In genomic region chr1:20552728-20553571, GRCh38 we compare ENCODE assay signal across 8 cellular contexts. TPM values are rescaled to one million over a fixed set of nuclear protein-coding genes. Genes with fewer than 3 reads are reported as not detected.
DNase-seq lines count a peak whose midpoint lies in the region; ATAC-seq and TF ChIP-seq lines count a peak whose summit lies in the region.

No MANE protein-coding gene starts in this region.

- no peaks in the 10 kb centered on the region for H3K9me3 ChIP-seq in iPS-18a (ENCODE audit: control insufficient read depth, low read depth, low read length)
- no peaks in the 10 kb centered on the region for H3K9me3 ChIP-seq in stomach

- no peak for TF ChIP-seq EP300 in stomach (IDR thresholded peaks at IDR 0.05)

- no peak overlapping the region for H3K27ac ChIP-seq in iPS-18a (ENCODE audit: low read length)
- peak overlapping the region in 1 of 5 donors; percentile 13 for H3K27ac ChIP-seq in stomach

- peaks cover 75% of the 10 kb centered on the region for H3K27me3 ChIP-seq in iPS-18a (ENCODE audit: control insufficient read depth, insufficient read depth, low read length)
- peaks cover 13 to 96% (median 47%) of the 10 kb centered on the region in 3 donors for H3K27me3 ChIP-seq in stomach

- H3K4me1 ChIP-seq in iPS-18a (ENCODE audit: control insufficient read depth, low read depth, low read length) (no peaks in the 10 kb centered on the region), stomach (peaks cover 14 to 37% (median 21%) of the 10 kb centered on the region in 4 donors)

- intact Hi-C loops in stomach (cut with DNase I; ENCODE audit: low total_unique reads) = no loop called here

- TF ChIP-seq CTCF in astrocyte of the spinal cord (IDR thresholded peaks at IDR 0.05; ENCODE audit: low read depth, low read length) (no peak), stomach (IDR thresholded peaks at IDR 0.05) (no peak)

- WGBS in stomach, 5 donors = 3 to 4% (median 4%) methylated on average over 32 to 99 of the region's 99 CpGs

- ATAC-seq in GM21825 (IDR thresholded peaks at IDR 0.05; ENCODE audit: unreplicated experiment) = no peak

- H3K36me3 ChIP-seq in iPS-18a (ENCODE audit: control insufficient read depth, low read depth, low read length) = no peaks in the 10 kb centered on the region
- H3K36me3 ChIP-seq in stomach = no peaks in the 10 kb centered on the region

- in situ Hi-C loops in astrocyte of the spinal cord (cut with HindIII; ENCODE audit: low sequenced_read_pairs) = no loop called here

- H3K9ac ChIP-seq in iPS-18a (ENCODE audit: low read length) = no peak overlapping the region

- peak; percentile 10 for DNase-seq in DMS79 treated with DMSO at 0.1 percent for 48 hours (lab: John Stamatoyannopoulos, UW)
- DNase-seq in DMS79 (lab: John Stamatoyannopoulos, UW) = no peak
- DNase-seq in astrocyte of the spinal cord (ENCODE audit: low read depth, low spot score) = peak; percentile 20
- no peak for DNase-seq in stomach
- no peak for DNase-seq in NCI-H1092 (lab: John Stamatoyannopoulos, UW)
- DNase-seq in activated naive CD4-positive, alpha-beta T cell treated with anti-CD3 and anti-CD28 coated beads, Interleukin-2, amount 50 U/mL, for 16 hours = no peak

- H3K4me3 ChIP-seq in astrocyte of the spinal cord (ENCODE audit: low read depth, low read length) (no peak overlapping the region), iPS-18a (ENCODE audit: low read length) (peak overlapping the region; percentile 71), stomach (peak overlapping the region; percentile 20 to 42 (median 30))

- no peak for TF ChIP-seq POLR2A in stomach (IDR thresholded peaks at IDR 0.05)

RNA-seq across cellular contexts. Expression of gene FAM43B, which starts 0.6 kb away (rescaled TPM):
- not detected for total RNA-seq in stomach
- under 1 TPM in 2 of 3 donors, not detected in 1; 0.05 to 0.25 TPM for polyA plus RNA-seq in stomach

RNA-seq across cellular contexts. Expression of gene CDA, which starts 35.9 kb away (rescaled TPM):
- 1 to 10 TPM in 1 of 5 donors, not detected in 4; 1.3 TPM for total RNA-seq in stomach
- 1 to 10 TPM in 2 of 3 donors, not detected in 1; 6.0 to 8.4 TPM for polyA plus RNA-seq in stomach

RNA-seq across cellular contexts. Expression of gene MUL1, which starts 45.0 kb away (rescaled TPM):
- total RNA-seq in stomach = 10 to 100 TPM in 4 of 5 donors, 1 to 10 TPM in 1; 4.0 to 53.1 (median 16.7) TPM
- polyA plus RNA-seq in stomach = 1 to 10 TPM; 3.7 to 9.8 (median 8.2) TPM

Comparison
In these comparisons a context has a peak if more than half of its experiments do, and no peak if none do; other contexts are left out.
1. DNase-seq: peak in DMS79 treated with DMSO at 0.1 percent for 48 hours (single experiment) and astrocyte of the spinal cord (single experiment); none in DMS79 (single experiment), stomach (single experiment), NCI-H1092 (single experiment) and activated naive CD4-positive, alpha-beta T cell treated with anti-CD3 and anti-CD28 coated beads, Interleukin-2, amount 50 U/mL, for 16 hours (single experiment).